Comparison of ENCODE assay signal across 35 cellular contexts in the genomic region with DNA sequence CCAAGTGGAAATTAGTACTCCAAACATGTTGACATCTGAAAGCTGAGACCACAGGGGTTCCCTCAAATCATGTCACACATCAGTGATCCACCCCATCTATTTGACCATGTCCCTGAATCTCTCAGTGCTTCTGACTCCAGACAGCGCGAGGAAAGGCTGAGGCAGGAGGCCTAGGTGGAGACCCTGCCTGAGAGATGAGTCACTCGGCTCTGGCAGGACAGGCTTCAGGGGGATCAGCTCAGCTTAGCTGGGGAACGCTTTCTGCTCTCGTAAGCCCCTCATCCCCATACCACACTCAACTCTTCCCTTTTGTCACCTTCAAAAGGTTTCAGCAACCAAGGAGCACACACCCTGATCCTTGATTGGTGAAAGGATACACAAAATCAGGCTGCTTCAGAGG. TPM values are rescaled to one million over a fixed set of nuclear protein-coding genes. Genes with fewer than 3 reads are reported as not detected.
"Had no signal": no experiment of that assay in that cellular context is flagged by ENCODE, and none has a peak within 500 bp of the region (broad histone marks: within the 10 kb centered on the region; RNA-seq: fewer than 3 reads in every experiment).

No MANE protein-coding gene starts in this region.

- FAIRE-seq: astrocyte, endometrium, endothelial cell of umbilical vein had no signal

- H3K4me3 ChIP-seq: body of pancreas, colonic mucosa, esophagus squamous epithelium, gastroesophageal sphincter, heart right ventricle, hepatocyte had no signal

- H2AFZ ChIP-seq: hepatocyte had no signal

- H3K27me3 ChIP-seq: body of pancreas, colonic mucosa, gastroesophageal sphincter, hepatocyte had no signal

- H3K79me2 ChIP-seq: hepatocyte had no signal

- H3K9me3 ChIP-seq: body of pancreas, colonic mucosa, esophagus squamous epithelium, gastroesophageal sphincter had no signal

- H3K36me3 ChIP-seq: colonic mucosa, esophagus squamous epithelium, heart right ventricle had no signal

- H3K4me2 ChIP-seq: hepatocyte had no signal

- DNase-seq: activated CD4-positive, alpha-beta memory T cell treated with anti-CD3 and anti-CD28 coated beads for 36 hours; activated CD4-positive, alpha-beta T cell treated with anti-CD3 and anti-CD28 coated beads for 1 hour; activated CD4-positive, alpha-beta T cell treated with anti-CD3 and anti-CD28 coated beads for 48 hours; activated CD8-positive, alpha-beta memory T cell treated with anti-CD3 and anti-CD28 coated beads, Interleukin-2, amount 10 ng/mL, durations not matched to agents 7 days and 5 days; activated CD8-positive, alpha-beta memory T cell treated with anti-CD3 and anti-CD28 coated beads, Interleukin-2, amount 50 U/mL, for 4 hours; activated CD8-positive, alpha-beta T cell treated with anti-CD3 and anti-CD28 coated beads, Interleukin-2, amount 10 ng/mL, durations not matched to agents 7 days and 5 days; activated effector memory CD4-positive, alpha-beta T cell treated with anti-CD3 and anti-CD28 coated beads, Interleukin-2, amount 50 U/mL, for 16 hours; activated naive CD4-positive, alpha-beta T cell treated with anti-CD3 and anti-CD28 coated beads for 36 hours; activated naive CD8-positive, alpha-beta T cell treated with anti-CD3 and anti-CD28 coated beads, Interleukin-2, amount 10 ng/mL, durations not matched to agents 7 days and 5 days; activated T-cell treated with anti-CD3 and anti-CD28 coated beads, Interleukin-2, amount 50 U/mL, for 1 hour; activated T-cell treated with anti-CD3 and anti-CD28 coated beads, Interleukin-2, amount 50 U/mL, for 48 hours; amniotic stem cell; anterior cingulate cortex; body of pancreas; central memory CD4-positive, alpha-beta T cell; cerebellar nuclear complex; colonic mucosa; effector CD8-positive, alpha-beta T cell; esophagus squamous epithelium; foreskin melanocyte; heart right ventricle; T-helper 1 cell; T-helper 17 cell; T1000 had no signal

- ATAC-seq: activated CD8-positive, alpha-beta memory T cell treated with anti-CD3 and anti-CD28 coated beads, Interleukin-2, amount 10 ng/mL, durations not matched to agents 7 days and 5 days; activated CD8-positive, alpha-beta T cell treated with anti-CD3 and anti-CD28 coated beads, Interleukin-2, amount 10 ng/mL, durations not matched to agents 7 days and 5 days; body of pancreas; gastroesophageal sphincter; heart right ventricle; T-helper 17 cell; WTC11 had no signal

- H3K27ac ChIP-seq: body of pancreas, colonic mucosa, epithelial cell of prostate, esophagus squamous epithelium, gastroesophageal sphincter, heart right ventricle, hepatocyte had no signal

- H3K4me1 ChIP-seq: body of pancreas, colonic mucosa, gastroesophageal sphincter, heart right ventricle had no signal

RNA-seq across cellular contexts. Expression of gene FAM228A, which starts 5.8 kb away (rescaled TPM):
- total RNA-seq: activated CD8-positive, alpha-beta memory T cell treated with anti-CD3 and anti-CD28 coated beads for 36 hours; activated CD8-positive, alpha-beta memory T cell treated with anti-CD3 and anti-CD28 coated beads, Interleukin-2, amount 10 ng/mL, durations not matched to agents 7 days and 5 days; activated CD8-positive, alpha-beta T cell treated with anti-CD3 and anti-CD28 coated beads, Interleukin-2, amount 10 ng/mL, durations not matched to agents 7 days and 5 days; activated T-helper 1 cell treated with anti-CD3 and anti-CD28 coated beads, Interleukin-12 subunit alpha, Interleukin-12 subunit beta, Interleukin-2, Interleukin-4 antibody, amounts not matched to agents 30 ng/mL and 10 ng/mL and 1 ng/mL, durations not matched to agents 14 hours and 24 hours and 36 hours; activated T-helper 2 cell treated with anti-CD3 and anti-CD28 coated beads, Interferon-gamma antibody, Interleukin-2, Interleukin-4, amounts not matched to agents 10 μg/mL and 5 μg/mL and 100 μg/mL, durations not matched to agents 14 hours and 24 hours and 36 hours; astrocyte; body of pancreas; colonic mucosa; glomerular endothelial cell had no signal
- polyA plus RNA-seq: hepatocyte had no signal

RNA-seq across cellular contexts. Expression of gene PFN4, which starts 45.9 kb away (rescaled TPM):
- total RNA-seq: activated CD8-positive, alpha-beta memory T cell treated with anti-CD3 and anti-CD28 coated beads, Interleukin-2, amount 10 ng/mL, durations not matched to agents 7 days and 5 days; activated naive CD8-positive, alpha-beta T cell treated with anti-CD3 and anti-CD28 coated beads, Interleukin-2, amount 10 ng/mL, durations not matched to agents 7 days and 5 days; activated T-helper 1 cell treated with anti-CD3 and anti-CD28 coated beads, Interleukin-12 subunit alpha, Interleukin-12 subunit beta, Interleukin-2, Interleukin-4 antibody, amounts not matched to agents 30 ng/mL and 10 ng/mL and 1 ng/mL, durations not matched to agents 14 hours and 24 hours and 36 hours; body of pancreas; esophagus squamous epithelium; T-helper 17 cell; WTC11 had no signal
